In the genomic region with DNA sequence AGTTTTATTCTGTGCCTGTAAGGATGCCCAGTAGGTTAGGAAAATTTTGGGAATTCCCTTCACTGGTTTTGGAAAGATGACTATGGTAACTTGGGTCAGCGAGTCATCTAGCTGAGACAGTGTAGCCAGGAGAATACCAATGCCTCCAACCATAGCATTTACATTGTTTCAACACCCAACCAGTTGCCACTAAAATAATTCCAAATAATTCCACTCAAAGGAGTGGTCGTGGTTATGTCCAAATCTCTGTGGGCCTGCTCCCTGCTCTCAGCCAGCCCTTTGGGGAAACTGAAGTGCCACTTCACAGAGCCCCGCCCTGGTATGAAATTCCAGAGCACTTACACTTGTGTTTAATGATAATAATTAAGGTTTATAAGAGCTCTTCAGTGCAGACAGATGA, we compare ENCODE assay signal across 17 cellular contexts.
A peak's percentile ranks its signal among the peaks of the same experiment; 100 is the strongest.
DNase-seq lines count a peak whose midpoint lies in the region; ATAC-seq, FAIRE-seq and TF ChIP-seq lines count a peak whose summit lies in the region.
"Had no signal": no experiment of that assay in that cellular context is flagged by ENCODE, and none has a peak within 500 bp of the region (broad histone marks: within the 10 kb centered on the region; RNA-seq: fewer than 3 reads in every experiment).

No MANE protein-coding gene starts in this region.

- no peak overlapping the region for H3K4me2 ChIP-seq in astrocyte (ENCODE audit: low read length)

- no peaks in the 10 kb centered on the region for H3K4me1 ChIP-seq in astrocyte (ENCODE audit: insufficient read depth, low read length)
- H3K4me1 ChIP-seq: pancreas had no signal

- no peaks in the 10 kb centered on the region for H3K36me3 Mint-ChIP-seq in astrocyte (ENCODE audit: low read depth, unreplicated experiment)
- no peaks in the 10 kb centered on the region for H3K36me3 Mint-ChIP-seq in type B pancreatic cell
- no peaks in the 10 kb centered on the region for H3K36me3 Mint-ChIP-seq in activated T-helper 1 cell treated with anti-CD3 and anti-CD28 coated beads, Interleukin-12 subunit alpha, Interleukin-12 subunit beta, Interleukin-2, Interleukin-4 antibody, amounts not matched to agents 30 ng/mL and 10 ng/mL and 1 ng/mL, durations not matched to agents 14 hours and 24 hours and 36 hours (ENCODE audit: low read depth)

- intact Hi-C loops in activated T-helper 1 cell treated with anti-CD3 and anti-CD28 coated beads, Interleukin-12 subunit alpha, Interleukin-12 subunit beta, Interleukin-2, Interleukin-4 antibody, amounts not matched to agents 30 ng/mL and 10 ng/mL and 1 ng/mL, durations not matched to agents 14 hours and 24 hours and 36 hours (cut with micrococcal nuclease), result no loop called here

- H3K4me1 Mint-ChIP-seq in astrocyte (ENCODE audit: low read depth, unreplicated experiment), result peaks cover 7% of the 10 kb centered on the region
- H3K4me1 Mint-ChIP-seq in type B pancreatic cell (ENCODE audit: unreplicated experiment), result no peaks in the 10 kb centered on the region
- H3K4me1 Mint-ChIP-seq in activated T-helper 1 cell treated with anti-CD3 and anti-CD28 coated beads, Interleukin-12 subunit alpha, Interleukin-12 subunit beta, Interleukin-2, Interleukin-4 antibody, amounts not matched to agents 30 ng/mL and 10 ng/mL and 1 ng/mL, durations not matched to agents 14 hours and 24 hours and 36 hours (ENCODE audit: low read depth), result no peaks in the 10 kb centered on the region
- H3K4me1 Mint-ChIP-seq: B cell had no signal

- no peak overlapping the region for H3K4me3 ChIP-seq in astrocyte (ENCODE audit: insufficient read depth, low read depth, low read length)
- H3K4me3 ChIP-seq: pancreas had no signal

- H3K9me3 ChIP-seq in astrocyte (ENCODE audit: insufficient read depth, low read depth, low read length), result no peaks in the 10 kb centered on the region
- H3K9me3 ChIP-seq: pancreas had no signal

- H3K27ac Mint-ChIP-seq in astrocyte (ENCODE audit: unreplicated experiment), result no peak overlapping the region
- H3K27ac Mint-ChIP-seq in type B pancreatic cell, result no peak overlapping the region
- no peak overlapping the region for H3K27ac Mint-ChIP-seq in activated T-helper 1 cell treated with anti-CD3 and anti-CD28 coated beads, Interleukin-12 subunit alpha, Interleukin-12 subunit beta, Interleukin-2, Interleukin-4 antibody, amounts not matched to agents 30 ng/mL and 10 ng/mL and 1 ng/mL, durations not matched to agents 14 hours and 24 hours and 36 hours
- H3K27ac Mint-ChIP-seq: B cell had no signal

- H2AFZ ChIP-seq in astrocyte (ENCODE audit: low read depth, low read length), result no peak overlapping the region

- TF ChIP-seq CTCF in astrocyte (IDR thresholded peaks at IDR 0.05; ENCODE audit: insufficient read depth, low read depth, low read length) (no peak), type B pancreatic cell (conservative IDR thresholded peaks at IDR 0.05) (no peak)

- H4K20me1 ChIP-seq in astrocyte (ENCODE audit: insufficient read depth, low read length), result no peaks in the 10 kb centered on the region

- ATAC-seq in HG02970 (IDR thresholded peaks at IDR 0.05; ENCODE audit: low FRiP score, unreplicated experiment), result no peak
- ATAC-seq: pancreas had no signal

- no peak for FAIRE-seq in astrocyte (lab: Jason Lieb, UNC)
- FAIRE-seq: pancreas had no signal

- H3K79me2 ChIP-seq in astrocyte (ENCODE audit: insufficient read depth, low read length), result no peaks in the 10 kb centered on the region

- no peaks in the 10 kb centered on the region for H3K36me3 ChIP-seq in astrocyte (ENCODE audit: insufficient read depth, low read length)
- H3K36me3 ChIP-seq: pancreas had no signal

- H3K9me3 Mint-ChIP-seq in astrocyte (ENCODE audit: unreplicated experiment), result no peaks in the 10 kb centered on the region
- peaks cover 4% of the 10 kb centered on the region for H3K9me3 Mint-ChIP-seq in type B pancreatic cell
- no peaks in the 10 kb centered on the region for H3K9me3 Mint-ChIP-seq in activated T-helper 1 cell treated with anti-CD3 and anti-CD28 coated beads, Interleukin-12 subunit alpha, Interleukin-12 subunit beta, Interleukin-2, Interleukin-4 antibody, amounts not matched to agents 30 ng/mL and 10 ng/mL and 1 ng/mL, durations not matched to agents 14 hours and 24 hours and 36 hours

- H3K4me3 Mint-ChIP-seq in astrocyte (ENCODE audit: unreplicated experiment), result no peak overlapping the region
- H3K4me3 Mint-ChIP-seq in type B pancreatic cell, result no peak overlapping the region
- no peak overlapping the region for H3K4me3 Mint-ChIP-seq in activated T-helper 1 cell treated with anti-CD3 and anti-CD28 coated beads, Interleukin-12 subunit alpha, Interleukin-12 subunit beta, Interleukin-2, Interleukin-4 antibody, amounts not matched to agents 30 ng/mL and 10 ng/mL and 1 ng/mL, durations not matched to agents 14 hours and 24 hours and 36 hours
- H3K4me3 Mint-ChIP-seq: B cell had no signal

- no peaks in the 10 kb centered on the region for H3K27me3 Mint-ChIP-seq in astrocyte (ENCODE audit: low read depth, unreplicated experiment)
- H3K27me3 Mint-ChIP-seq in type B pancreatic cell, result no peaks in the 10 kb centered on the region
- no peaks in the 10 kb centered on the region for H3K27me3 Mint-ChIP-seq in activated T-helper 1 cell treated with anti-CD3 and anti-CD28 coated beads, Interleukin-12 subunit alpha, Interleukin-12 subunit beta, Interleukin-2, Interleukin-4 antibody, amounts not matched to agents 30 ng/mL and 10 ng/mL and 1 ng/mL, durations not matched to agents 14 hours and 24 hours and 36 hours (ENCODE audit: insufficient read depth)
- H3K27me3 Mint-ChIP-seq: B cell had no signal

- peak; percentile 56 for DNase-seq in EH (ENCODE audit: low read depth)
- DNase-seq in LHCN-M2 (ENCODE audit: low read depth), result peak; percentile 57
- DNase-seq in astrocyte (ENCODE audit: low read depth), result peak; percentile 50
- DNase-seq in myocyte (ENCODE audit: low read depth), result peak; percentile 89
- DNase-seq in NAMALWA (ENCODE audit: low spot score), result no peak
- no peak for DNase-seq in type B pancreatic cell (ENCODE audit: extremely low spot score, unreplicated experiment)
- DNase-seq in activated T-helper 1 cell treated with anti-CD3 and anti-CD28 coated beads, Interleukin-12 subunit alpha, Interleukin-12 subunit beta, Interleukin-2, Interleukin-4 antibody, amounts not matched to agents 30 ng/mL and 10 ng/mL and 1 ng/mL, durations not matched to agents 14 hours and 24 hours and 36 hours (ENCODE audit: low spot score), result no peak
- DNase-seq: Calu3; cerebellar nuclear complex; foreskin melanocyte; GOT3; NCI-H446 treated with DMSO at 0.1 percent for 48 hours; pancreas; stimulated activated CD4-positive, alpha-beta T cell treated with anti-CD3 and anti-CD28 coated beads, Interleukin-2, amount 100 ng/mL, for 48 hours; T-helper 2 cell had no signal

- H3K27ac ChIP-seq in astrocyte (ENCODE audit: low read depth, low read length), result no peak overlapping the region
- H3K27ac ChIP-seq: pancreas had no signal

- no peak overlapping the region for H3K9ac ChIP-seq in astrocyte (ENCODE audit: low read length)

- no peaks in the 10 kb centered on the region for H3K27me3 ChIP-seq in astrocyte (ENCODE audit: insufficient read depth, low read length)
- H3K27me3 ChIP-seq: pancreas had no signal

Comparison
In these comparisons a context has a peak if more than half of its experiments do, and no peak if none do; other contexts are left out.
1. DNase-seq: peak in EH (single experiment), LHCN-M2 (single experiment), astrocyte (single experiment) and myocyte (single experiment); none in NAMALWA (single experiment), type B pancreatic cell (single experiment) and activated T-helper 1 cell treated with anti-CD3 and anti-CD28 coated beads, Interleukin-12 subunit alpha, Interleukin-12 subunit beta, Interleukin-2, Interleukin-4 antibody, amounts not matched to agents 30 ng/mL and 10 ng/mL and 1 ng/mL, durations not matched to agents 14 hours and 24 hours and 36 hours (single experiment).